Comparison of ENCODE assay signal across 14 cellular contexts in genomic region chr2:134671498-134671897, GRCh38. TPM values are rescaled to one million over a fixed set of nuclear protein-coding genes. Genes with fewer than 3 reads are reported as not detected.
A peak's percentile ranks its signal among the peaks of the same experiment; 100 is the strongest.
DNase-seq lines count a peak whose midpoint lies in the region; ATAC-seq and TF ChIP-seq lines count a peak whose summit lies in the region.
"Had no signal": no experiment of that assay in that cellular context is flagged by ENCODE, and none has a peak within 500 bp of the region (broad histone marks: within the 10 kb centered on the region; RNA-seq: fewer than 3 reads in every experiment).

No MANE protein-coding gene starts in this region.

- ATAC-seq in activated CD8-positive, alpha-beta T cell treated with anti-CD3 and anti-CD28 coated beads, Interleukin-2, amount 10 ng/mL, durations not matched to agents 7 days and 5 days, result no peak
- no peak for ATAC-seq in activated CD8-positive, alpha-beta T cell treated with anti-CD3 and anti-CD28 coated beads for 36 hours
- ATAC-seq in GM21515 (IDR thresholded peaks at IDR 0.05; ENCODE audit: unreplicated experiment), result no peak
- ATAC-seq in GM19035 (IDR thresholded peaks at IDR 0.05; ENCODE audit: unreplicated experiment), result no peak
- ATAC-seq: foreskin keratinocyte, GM12878 had no signal

- intact Hi-C loops in activated CD8-positive, alpha-beta T cell treated with anti-CD3 and anti-CD28 coated beads for 36 hours (cut with micrococcal nuclease), result no loop called here

- H2AFZ ChIP-seq in osteoblast (ENCODE audit: low read length), result no peak overlapping the region

- H3K27me3 Mint-ChIP-seq in activated CD8-positive, alpha-beta T cell treated with anti-CD3 and anti-CD28 coated beads, Interleukin-2, amount 10 ng/mL, durations not matched to agents 7 days and 5 days (ENCODE audit: low read depth), result peaks cover 29% of the 10 kb centered on the region
- H3K27me3 Mint-ChIP-seq in activated CD8-positive, alpha-beta T cell treated with anti-CD3 and anti-CD28 coated beads for 36 hours, result peaks cover 9% of the 10 kb centered on the region
- H3K27me3 Mint-ChIP-seq in endothelial cell (ENCODE audit: unreplicated experiment), result peaks cover 11% of the 10 kb centered on the region

- H3K4me2 ChIP-seq in osteoblast (ENCODE audit: insufficient read depth, low read length), result no peak overlapping the region

- no peaks in the 10 kb centered on the region for H3K79me2 ChIP-seq in osteoblast (ENCODE audit: insufficient read depth, low read length)

- DNase-seq in activated CD8-positive, alpha-beta T cell treated with anti-CD3 and anti-CD28 coated beads, Interleukin-2, amount 10 ng/mL, durations not matched to agents 7 days and 5 days, result no peak
- DNase-seq in activated CD8-positive, alpha-beta T cell treated with anti-CD3 and anti-CD28 coated beads for 36 hours, result no peak
- peak; percentile 63 for DNase-seq in NT2/D1 (ENCODE audit: low read depth, low spot score)
- no peak for DNase-seq in endothelial cell (ENCODE audit: low spot score)
- peak; percentile 19 for DNase-seq in osteoblast (ENCODE audit: insufficient read length, low spot score, missing footprints)
- no peak for DNase-seq in NCI-H2029 treated with DMSO at 0.1 percent for 48 hours (lab: John Stamatoyannopoulos, UW)
- DNase-seq: effector CD8-positive, alpha-beta T cell; foreskin keratinocyte; GOT3; NCI-H2107; stimulated activated CD4-positive, alpha-beta T cell treated with anti-CD3 and anti-CD28 coated beads, Interleukin-2, amount 100 ng/mL, for 48 hours had no signal

- H3K4me1 ChIP-seq in NT2/D1 (ENCODE audit: insufficient read depth, insufficient read length) (peaks cover 2% of the 10 kb centered on the region), osteoblast (ENCODE audit: insufficient read depth, low read length) (no peaks in the 10 kb centered on the region)
- H3K4me1 ChIP-seq: foreskin keratinocyte had no signal

- H3K4me3 ChIP-seq in NT2/D1 (ENCODE audit: insufficient read length, low read depth) (no peak overlapping the region), osteoblast (ENCODE audit: insufficient read depth, low read length) (no peak overlapping the region)
- H3K4me3 ChIP-seq: GM12878 had no signal

- H3K9me3 Mint-ChIP-seq in activated CD8-positive, alpha-beta T cell treated with anti-CD3 and anti-CD28 coated beads, Interleukin-2, amount 10 ng/mL, durations not matched to agents 7 days and 5 days (ENCODE audit: insufficient read depth), result no peaks in the 10 kb centered on the region
- no peaks in the 10 kb centered on the region for H3K9me3 Mint-ChIP-seq in activated CD8-positive, alpha-beta T cell treated with anti-CD3 and anti-CD28 coated beads for 36 hours
- no peaks in the 10 kb centered on the region for H3K9me3 Mint-ChIP-seq in endothelial cell (ENCODE audit: unreplicated experiment)

- no peak overlapping the region for H3K9ac ChIP-seq in NT2/D1 (ENCODE audit: insufficient read length, low read depth)

- no peaks in the 10 kb centered on the region for H3K36me3 ChIP-seq in NT2/D1 (ENCODE audit: insufficient read depth, insufficient read length, low read length)
- no peaks in the 10 kb centered on the region for H3K36me3 ChIP-seq in osteoblast (ENCODE audit: insufficient read depth, low read length)

- peak overlapping the region; percentile 75 for H3K27ac Mint-ChIP-seq in activated CD8-positive, alpha-beta T cell treated with anti-CD3 and anti-CD28 coated beads, Interleukin-2, amount 10 ng/mL, durations not matched to agents 7 days and 5 days
- no peak overlapping the region for H3K27ac Mint-ChIP-seq in activated CD8-positive, alpha-beta T cell treated with anti-CD3 and anti-CD28 coated beads for 36 hours
- peak overlapping the region; percentile 5 for H3K27ac Mint-ChIP-seq in endothelial cell (ENCODE audit: unreplicated experiment)

- H3K9me3 ChIP-seq in NT2/D1 (ENCODE audit: insufficient read depth, low read length) (0 out of 2 replicates have a peak, but pooled peaks cover 9% of the 10 kb centered on the region), osteoblast (ENCODE audit: low read depth, low read length) (no peaks in the 10 kb centered on the region)

- H3K4me3 Mint-ChIP-seq in activated CD8-positive, alpha-beta T cell treated with anti-CD3 and anti-CD28 coated beads, Interleukin-2, amount 10 ng/mL, durations not matched to agents 7 days and 5 days, result peak overlapping the region; percentile 12
- no peak overlapping the region for H3K4me3 Mint-ChIP-seq in activated CD8-positive, alpha-beta T cell treated with anti-CD3 and anti-CD28 coated beads for 36 hours
- peak overlapping the region; percentile 5 for H3K4me3 Mint-ChIP-seq in endothelial cell (ENCODE audit: unreplicated experiment)

- H3K36me3 Mint-ChIP-seq in activated CD8-positive, alpha-beta T cell treated with anti-CD3 and anti-CD28 coated beads, Interleukin-2, amount 10 ng/mL, durations not matched to agents 7 days and 5 days (ENCODE audit: low read depth), result peaks cover 2% of the 10 kb centered on the region
- no peaks in the 10 kb centered on the region for H3K36me3 Mint-ChIP-seq in activated CD8-positive, alpha-beta T cell treated with anti-CD3 and anti-CD28 coated beads for 36 hours (ENCODE audit: low read depth)
- H3K36me3 Mint-ChIP-seq in endothelial cell (ENCODE audit: low read depth, unreplicated experiment), result peaks cover 37% of the 10 kb centered on the region

- TF ChIP-seq CTCF in activated CD8-positive, alpha-beta T cell treated with anti-CD3 and anti-CD28 coated beads for 36 hours (IDR thresholded peaks at IDR 0.05), result no peak
- no peak for TF ChIP-seq CTCF in endothelial cell (IDR thresholded peaks at IDR 0.05; ENCODE audit: unreplicated experiment)
- no peak for TF ChIP-seq CTCF in osteoblast (IDR thresholded peaks at IDR 0.05; ENCODE audit: extremely low read depth, low read depth, low read length)

- no peak overlapping the region for H3K27ac ChIP-seq in osteoblast (ENCODE audit: low read depth, low read length)
- H3K27ac ChIP-seq: foreskin keratinocyte had no signal

- peaks cover 64% of the 10 kb centered on the region for H3K4me1 Mint-ChIP-seq in activated CD8-positive, alpha-beta T cell treated with anti-CD3 and anti-CD28 coated beads, Interleukin-2, amount 10 ng/mL, durations not matched to agents 7 days and 5 days (ENCODE audit: low read depth)
- H3K4me1 Mint-ChIP-seq in activated CD8-positive, alpha-beta T cell treated with anti-CD3 and anti-CD28 coated beads for 36 hours (ENCODE audit: low read depth), result peaks cover 53% of the 10 kb centered on the region
- peaks cover 41% of the 10 kb centered on the region for H3K4me1 Mint-ChIP-seq in endothelial cell (ENCODE audit: unreplicated experiment)

- CTCF ChIA-PET in activated CD8-positive, alpha-beta T cell treated with anti-CD3 and anti-CD28 coated beads, Interleukin-2, amount 10 ng/mL, durations not matched to agents 7 days and 5 days (lab: Charles Lee), result interaction anchor here (0.9 to 1.9 kb wide), 4 partner anchors 8 to 220 kb away, joined by 3 to 5 read pairs (median 4); no protein-coding TSS in a partner anchor
- CTCF ChIA-PET in activated CD8-positive, alpha-beta T cell treated with anti-CD3 and anti-CD28 coated beads for 36 hours (lab: Charles Lee), result interaction anchor here (1.1 to 1.6 kb wide), 2 partner anchors 32 to 43 kb away, joined by 3 to 6 read pairs; no protein-coding TSS in a partner anchor

- POLR2A ChIA-PET in activated CD8-positive, alpha-beta T cell treated with anti-CD3 and anti-CD28 coated beads, Interleukin-2, amount 10 ng/mL, durations not matched to agents 7 days and 5 days (lab: Charles Lee), result no interaction called here
- POLR2A ChIA-PET in activated CD8-positive, alpha-beta T cell treated with anti-CD3 and anti-CD28 coated beads for 36 hours (lab: Charles Lee), result no interaction called here

- H4K20me1 ChIP-seq in osteoblast (ENCODE audit: insufficient read depth, low read length), result no peaks in the 10 kb centered on the region

- H3K27me3 ChIP-seq in NT2/D1 (ENCODE audit: insufficient read depth, insufficient read length) (no peaks in the 10 kb centered on the region), osteoblast (ENCODE audit: insufficient read depth, low read length) (no peaks in the 10 kb centered on the region)
- H3K27me3 ChIP-seq: foreskin keratinocyte had no signal

RNA-seq across cellular contexts. Expression of gene TMEM163, which starts 47.3 kb away (rescaled TPM):
- under 1 TPM in 1 of 2 experiments, not detected in 1; 0.23 TPM for total RNA-seq in activated CD8-positive, alpha-beta T cell treated with anti-CD3 and anti-CD28 coated beads, Interleukin-2, amount 10 ng/mL, durations not matched to agents 7 days and 5 days
- not detected for total RNA-seq in activated CD8-positive, alpha-beta T cell treated with anti-CD3 and anti-CD28 coated beads for 36 hours
- 150 TPM for total RNA-seq in endothelial cell (ENCODE audit: unreplicated experiment)
- under 0.01 TPM in 1 of 2 replicates, not detected in the other for total RNA-seq in osteoblast
- total RNA-seq: foreskin keratinocyte had no signal

Comparison
In these comparisons a context has a peak if more than half of its experiments do, and no peak if none do; other contexts are left out.
1. DNase-seq: peak in NT2/D1 (single experiment) and osteoblast (single experiment); none in activated CD8-positive, alpha-beta T cell treated with anti-CD3 and anti-CD28 coated beads, Interleukin-2, amount 10 ng/mL, durations not matched to agents 7 days and 5 days (single experiment), activated CD8-positive, alpha-beta T cell treated with anti-CD3 and anti-CD28 coated beads for 36 hours (single experiment), endothelial cell (single experiment) and NCI-H2029 treated with DMSO at 0.1 percent for 48 hours (single experiment).
2. RNA of gene TMEM163, which starts 47.3 kb away (total RNA-seq): 150 TPM in endothelial cell (single experiment); 0.23 TPM in activated CD8-positive, alpha-beta T cell treated with anti-CD3 and anti-CD28 coated beads, Interleukin-2, amount 10 ng/mL, durations not matched to agents 7 days and 5 days, not detected in activated CD8-positive, alpha-beta T cell treated with anti-CD3 and anti-CD28 coated beads for 36 hours and under 0.01 TPM in osteoblast; every median in the first group is over 100 times any median in the second.